In genomic region chr2:60353863-60354262, GRCh38 we compare ENCODE assay signal across 8 cellular contexts.
DNase-seq lines count a peak whose midpoint lies in the region; ATAC-seq lines count a peak whose summit lies in the region.
"Had no signal": no experiment of that assay in that cellular context is flagged by ENCODE, and none has a peak within 500 bp of the region (broad histone marks: within the 10 kb centered on the region; RNA-seq: fewer than 3 reads in every experiment).

No MANE protein-coding gene starts in this region.

- ATAC-seq in GM19025 (IDR thresholded peaks at IDR 0.05; ENCODE audit: low read depth, unreplicated experiment) (peak; percentile 43), HG02588 (IDR thresholded peaks at IDR 0.05; ENCODE audit: unreplicated experiment) (peak; percentile 42), HG03469 (IDR thresholded peaks at IDR 0.05; ENCODE audit: unreplicated experiment) (peak; percentile 26)

- no peak for DNase-seq in NCI-H526 (lab: John Stamatoyannopoulos, UW)
- DNase-seq in DMS153 treated with DMSO at 0.1 percent for 48 hours (lab: John Stamatoyannopoulos, UW; ENCODE audit: unreplicated experiment) = no peak
- no peak for DNase-seq in NCI-H2107 treated with DMSO at 0.1 percent for 48 hours (lab: John Stamatoyannopoulos, UW; ENCODE audit: unreplicated experiment)
- DNase-seq: SW 1271 had no signal

- peak overlapping the region in 16 of 21 experiments; percentile 25 to 80 (median 60) for H3K27ac ChIP-seq in skin epidermis

- no peak overlapping the region for H3K4me3 ChIP-seq in skin epidermis
